ENCODE assay signal across 24 cellular contexts in genomic region chr5:113027431-113027830, GRCh38.
"Had no signal": no experiment of that assay in that cellular context is flagged by ENCODE, and none has a peak within 500 bp of the region (broad histone marks: within the 10 kb centered on the region; RNA-seq: fewer than 3 reads in every experiment).

No MANE protein-coding gene starts in this region.

- FAIRE-seq: endometrium had no signal

- H2AFZ ChIP-seq: neural progenitor cell had no signal

- H3K4me1 ChIP-seq: vagina had no signal

- H3K9ac ChIP-seq: neural progenitor cell had no signal

- H3K9me3 ChIP-seq: left lung, thoracic aorta, vagina had no signal

- ATAC-seq: foreskin keratinocyte, left lung had no signal

- H3K36me3 ChIP-seq: neural progenitor cell had no signal

- H3K27ac Mint-ChIP-seq: activated naive CD8-positive, alpha-beta T cell treated with anti-CD3 and anti-CD28 coated beads, Interleukin-2, amount 10 ng/mL, durations not matched to agents 7 days and 5 days; activated T-helper 2 cell treated with anti-CD3 and anti-CD28 coated beads, Interferon-gamma antibody, Interleukin-2, Interleukin-4, amounts not matched to agents 10 μg/mL and 5 μg/mL and 100 μg/mL, durations not matched to agents 14 hours and 24 hours and 36 hours; type B pancreatic cell had no signal

- DNase-seq: activated CD4-positive, alpha-beta T cell treated with anti-CD3 and anti-CD28 coated beads for 1 hour; activated CD4-positive, alpha-beta T cell treated with anti-CD3 and anti-CD28 coated beads, Interleukin-2, amount 50 U/mL, for 1 hour; activated naive CD4-positive, alpha-beta T cell; activated naive CD8-positive, alpha-beta T cell treated with anti-CD3 and anti-CD28 coated beads, Interleukin-2, amount 10 ng/mL, durations not matched to agents 7 days and 5 days; activated T-cell treated with anti-CD3 and anti-CD28 coated beads, Interleukin-2, amount 50 U/mL, for 1 hour; amniotic stem cell; erythroblast; foreskin keratinocyte; kidney glomerular epithelial cell; left lung; naive B cell; retina; stimulated activated CD4-positive, alpha-beta T cell treated with anti-CD3 and anti-CD28 coated beads, Interleukin-2, amount 100 ng/mL, for 48 hours; stimulated activated CD8-positive, alpha-beta memory T cell treated with anti-CD3 and anti-CD28 coated beads, Interleukin-4, amount 100 ng/mL, for 48 hours; stimulated activated naive CD4-positive, alpha-beta T cell treated with Interleukin-2 at 50 U/mL for 16 hours had no signal

- H3K27me3 Mint-ChIP-seq: activated naive CD8-positive, alpha-beta T cell treated with anti-CD3 and anti-CD28 coated beads, Interleukin-2, amount 10 ng/mL, durations not matched to agents 7 days and 5 days; naive B cell; type B pancreatic cell had no signal

- H3K4me3 Mint-ChIP-seq: activated naive CD8-positive, alpha-beta T cell treated with anti-CD3 and anti-CD28 coated beads, Interleukin-2, amount 10 ng/mL, durations not matched to agents 7 days and 5 days; naive B cell; neural progenitor cell; type B pancreatic cell had no signal

- H3K4me3 ChIP-seq: cardiac muscle cell, left lung, lung, neural progenitor cell, thoracic aorta, vagina had no signal

- H3K27me3 ChIP-seq: cardiac muscle cell, foreskin keratinocyte, left lung, neural progenitor cell, vagina had no signal

- H3K4me2 ChIP-seq: neural progenitor cell had no signal

- H3K27ac ChIP-seq: cardiac muscle cell, foreskin keratinocyte, left lung, neural progenitor cell, thoracic aorta, vagina, VCaP had no signal

- H3K9me3 Mint-ChIP-seq: activated naive CD8-positive, alpha-beta T cell treated with anti-CD3 and anti-CD28 coated beads, Interleukin-2, amount 10 ng/mL, durations not matched to agents 7 days and 5 days; activated T-helper 2 cell treated with anti-CD3 and anti-CD28 coated beads, Interferon-gamma antibody, Interleukin-2, Interleukin-4, amounts not matched to agents 10 μg/mL and 5 μg/mL and 100 μg/mL, durations not matched to agents 14 hours and 24 hours and 36 hours; naive B cell; neural progenitor cell; type B pancreatic cell had no signal
